ENCODE assay signal across 13 cellular contexts in genomic region chr1:59686170-59686569, GRCh38.
DNase-seq lines count a peak whose midpoint lies in the region; ATAC-seq and TF ChIP-seq lines count a peak whose summit lies in the region.
"Had no signal": no experiment of that assay in that cellular context is flagged by ENCODE, and none has a peak within 500 bp of the region (broad histone marks: within the 10 kb centered on the region; RNA-seq: fewer than 3 reads in every experiment).

No MANE protein-coding gene starts in this region.

- H3K9me3 ChIP-seq in uterus (no peaks in the 10 kb centered on the region), esophagus muscularis mucosa (no peaks in the 10 kb centered on the region)

- TF ChIP-seq POLR2A in uterus (IDR thresholded peaks at IDR 0.05) (no peak), GM18505 (IDR thresholded peaks at IDR 0.05; ENCODE audit: borderline replicate concordance, extremely low read depth, insufficient read depth, insufficient read length) (no peak), esophagus muscularis mucosa (IDR thresholded peaks at IDR 0.05; ENCODE audit: low read depth) (no peak)

- H3K4me3 ChIP-seq in uterus (no peak overlapping the region), esophagus muscularis mucosa (no peak overlapping the region)
- H3K4me3 ChIP-seq: PC-9 had no signal

- peak; percentile 38 for DNase-seq in DMS79 (lab: John Stamatoyannopoulos, UW)
- peak; percentile 98 for DNase-seq in NCI-H1694 treated with DMSO at 0.1 percent for 48 hours (lab: John Stamatoyannopoulos, UW)
- DNase-seq in NCI-H526 treated with DMSO at 0.1 percent for 48 hours (lab: John Stamatoyannopoulos, UW): peak; percentile 54
- peak; percentile 95 for DNase-seq in myocyte (ENCODE audit: low read depth)
- DNase-seq in T1000 (lab: John Stamatoyannopoulos, UW): no peak
- no peak for DNase-seq in uterus
- DNase-seq in esophagus muscularis mucosa (ENCODE audit: extremely low spot score): no peak
- DNase-seq: Calu3, GOT3, mesenchymal stem cell, occipital lobe, PC-9 had no signal

- 73% methylated on average over 3 of the region's 3 CpGs for WGBS in esophagus muscularis mucosa

- intact Hi-C loops in uterus (cut with DNase I; ENCODE audit: low total_unique reads): no loop called here
- intact Hi-C loops in esophagus muscularis mucosa (cut with DNase I): no loop called here

- no peaks in the 10 kb centered on the region for H3K27me3 ChIP-seq in uterus
- no peaks in the 10 kb centered on the region for H3K27me3 ChIP-seq in esophagus muscularis mucosa

- TF ChIP-seq EP300 in esophagus muscularis mucosa (IDR thresholded peaks at IDR 0.05): no peak

- H3K36me3 ChIP-seq in uterus (no peaks in the 10 kb centered on the region), esophagus muscularis mucosa (no peaks in the 10 kb centered on the region)

- H3K4me1 ChIP-seq in uterus: peaks cover 0 to 16% of the 10 kb centered on the region in 2 donors
- H3K4me1 ChIP-seq in esophagus muscularis mucosa: peaks cover 3 to 72% (median 65%) of the 10 kb centered on the region in 4 donors

- no peak overlapping the region for H3K27ac ChIP-seq in uterus
- peak overlapping the region in 1 of 4 donors; percentile 90 for H3K27ac ChIP-seq in esophagus muscularis mucosa (replicated peaks in 1 of 4)
- H3K27ac ChIP-seq: PC-9 had no signal

- no peak for ATAC-seq in GM18505 (IDR thresholded peaks at IDR 0.05; ENCODE audit: unreplicated experiment)

- TF ChIP-seq CTCF in uterus (IDR thresholded peaks at IDR 0.05): no peak
- no peak for TF ChIP-seq CTCF in esophagus muscularis mucosa (IDR thresholded peaks at IDR 0.05)

Comparison
In these comparisons a context has a peak if more than half of its experiments do, and no peak if none do; other contexts are left out.
1. DNase-seq: peak in DMS79 (single experiment), NCI-H1694 treated with DMSO at 0.1 percent for 48 hours (single experiment), NCI-H526 treated with DMSO at 0.1 percent for 48 hours (single experiment) and myocyte (single experiment); none in T1000 (single experiment), uterus (0 of 2) and esophagus muscularis mucosa (single experiment).